ENCODE assay signal across 5 cellular contexts in the genomic region with DNA sequence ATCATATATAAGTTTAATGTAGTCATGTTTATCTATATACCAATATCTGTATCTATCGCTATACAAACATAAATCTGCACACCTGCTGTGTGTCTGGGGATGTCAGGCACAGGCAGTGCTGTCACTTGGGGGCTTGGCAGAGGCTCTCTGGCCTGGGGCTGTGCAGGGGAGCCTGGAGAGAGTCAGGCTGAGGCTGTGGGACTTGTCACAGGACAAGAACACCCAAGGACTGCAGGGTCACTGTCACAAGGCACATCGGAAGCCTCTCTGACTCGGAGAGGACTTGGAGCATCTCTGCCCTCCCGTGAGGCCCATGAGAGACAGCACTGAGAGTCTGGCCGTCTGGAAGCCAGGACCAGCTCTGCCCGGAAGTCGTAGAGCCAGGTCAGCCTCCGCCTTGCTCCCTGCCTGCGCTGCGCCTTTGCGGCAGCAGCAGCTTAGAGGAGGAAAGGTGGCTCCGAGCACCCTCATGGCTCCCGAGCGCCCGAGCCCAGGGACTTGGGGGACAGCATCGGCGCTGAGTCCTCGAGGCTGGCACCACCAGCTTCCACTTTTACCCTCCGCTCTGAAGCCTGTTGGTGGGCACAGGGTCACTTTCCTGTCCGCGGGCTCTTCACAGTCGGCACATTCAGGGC.
"Had no signal": no experiment of that assay in that cellular context is flagged by ENCODE, and none has a peak within 500 bp of the region (broad histone marks: within the 10 kb centered on the region; RNA-seq: fewer than 3 reads in every experiment).

No MANE protein-coding gene starts in this region.

- H3K4me2 ChIP-seq: GM23338 had no signal

- ATAC-seq: GM23338, HepG2 had no signal

- DNase-seq: H9, HCEC 1CT had no signal

- H2AFZ ChIP-seq: GM23338 had no signal

- H3K4me3 ChIP-seq: GM23338 had no signal

- H3K27ac ChIP-seq: HL-60 had no signal
